3 cellular contexts compared by ENCODE assay signal in the genomic region with DNA sequence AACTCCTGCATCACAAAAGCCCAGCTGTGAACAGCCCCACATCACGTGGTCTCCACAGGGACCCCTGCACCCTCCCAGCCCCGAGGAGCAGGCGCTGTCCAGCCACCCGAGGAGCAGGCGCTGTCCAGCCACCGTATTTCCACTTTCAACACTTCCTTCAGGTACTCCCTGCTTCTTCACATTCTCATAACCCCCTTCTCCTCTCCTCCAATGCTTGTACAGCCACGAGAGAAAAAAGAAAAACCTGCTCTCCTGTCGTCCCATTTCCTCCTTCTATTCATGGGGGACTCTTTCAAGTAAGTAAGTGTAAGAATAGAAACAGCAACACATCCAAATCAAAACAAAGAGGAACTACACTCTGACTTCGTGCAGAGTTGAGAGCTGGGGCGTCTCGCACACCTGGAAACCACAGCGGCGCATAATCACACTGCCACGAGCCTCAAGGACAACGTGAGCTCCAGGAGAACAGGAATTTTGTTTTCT.
TF ChIP-seq lines count a peak whose summit lies in the region.

No MANE protein-coding gene starts in this region.

TF ChIP-seq in SK-N-SH, 30 proteins besides CTCF, POLR2A, EP300 and RAD21:
- TF ChIP-seq, protein P1, sequence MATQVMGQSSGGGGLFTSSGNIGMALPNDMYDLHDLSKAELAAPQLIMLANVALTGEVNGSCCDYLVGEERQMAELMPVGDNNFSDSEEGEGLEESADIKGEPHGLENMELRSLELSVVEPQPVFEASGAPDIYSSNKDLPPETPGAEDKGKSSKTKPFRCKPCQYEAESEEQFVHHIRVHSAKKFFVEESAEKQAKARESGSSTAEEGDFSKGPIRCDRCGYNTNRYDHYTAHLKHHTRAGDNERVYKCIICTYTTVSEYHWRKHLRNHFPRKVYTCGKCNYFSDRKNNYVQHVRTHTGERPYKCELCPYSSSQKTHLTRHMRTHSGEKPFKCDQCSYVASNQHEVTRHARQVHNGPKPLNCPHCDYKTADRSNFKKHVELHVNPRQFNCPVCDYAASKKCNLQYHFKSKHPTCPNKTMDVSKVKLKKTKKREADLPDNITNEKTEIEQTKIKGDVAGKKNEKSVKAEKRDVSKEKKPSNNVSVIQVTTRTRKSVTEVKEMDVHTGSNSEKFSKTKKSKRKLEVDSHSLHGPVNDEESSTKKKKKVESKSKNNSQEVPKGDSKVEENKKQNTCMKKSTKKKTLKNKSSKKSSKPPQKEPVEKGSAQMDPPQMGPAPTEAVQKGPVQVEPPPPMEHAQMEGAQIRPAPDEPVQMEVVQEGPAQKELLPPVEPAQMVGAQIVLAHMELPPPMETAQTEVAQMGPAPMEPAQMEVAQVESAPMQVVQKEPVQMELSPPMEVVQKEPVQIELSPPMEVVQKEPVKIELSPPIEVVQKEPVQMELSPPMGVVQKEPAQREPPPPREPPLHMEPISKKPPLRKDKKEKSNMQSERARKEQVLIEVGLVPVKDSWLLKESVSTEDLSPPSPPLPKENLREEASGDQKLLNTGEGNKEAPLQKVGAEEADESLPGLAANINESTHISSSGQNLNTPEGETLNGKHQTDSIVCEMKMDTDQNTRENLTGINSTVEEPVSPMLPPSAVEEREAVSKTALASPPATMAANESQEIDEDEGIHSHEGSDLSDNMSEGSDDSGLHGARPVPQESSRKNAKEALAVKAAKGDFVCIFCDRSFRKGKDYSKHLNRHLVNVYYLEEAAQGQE (IDR thresholded peaks at IDR 0.05; ENCODE audit: low read depth, low read length): peak; percentile 86
- TF ChIP-seq FOSL2 (IDR thresholded peaks at IDR 0.05; ENCODE audit: borderline replicate concordance, low read depth): no peak

TF ChIP-seq in SK-N-SH treated with all-trans-retinoic acid at 6 μM for 48 hours, 23 proteins besides CTCF, POLR2A, EP300 and RAD21:
- TF ChIP-seq ZFP30 (CRISPR knock-in tag; IDR thresholded peaks at IDR 0.05) (no peak), ZNF565 (CRISPR knock-in tag; conservative IDR thresholded peaks at IDR 0.05; ENCODE audit: low read depth) (no peak), SNAI2 (CRISPR knock-in tag; IDR thresholded peaks at IDR 0.05) (no peak), ZNF8 (CRISPR knock-in tag; IDR thresholded peaks at IDR 0.05) (no peak), ISL1 (CRISPR knock-in tag; IDR thresholded peaks at IDR 0.05) (no peak), RARB (CRISPR knock-in tag; IDR thresholded peaks at IDR 0.05) (no peak), ZNF70 (CRISPR knock-in tag; IDR thresholded peaks at IDR 0.05) (no peak)
- TF ChIP-seq, protein P2, sequence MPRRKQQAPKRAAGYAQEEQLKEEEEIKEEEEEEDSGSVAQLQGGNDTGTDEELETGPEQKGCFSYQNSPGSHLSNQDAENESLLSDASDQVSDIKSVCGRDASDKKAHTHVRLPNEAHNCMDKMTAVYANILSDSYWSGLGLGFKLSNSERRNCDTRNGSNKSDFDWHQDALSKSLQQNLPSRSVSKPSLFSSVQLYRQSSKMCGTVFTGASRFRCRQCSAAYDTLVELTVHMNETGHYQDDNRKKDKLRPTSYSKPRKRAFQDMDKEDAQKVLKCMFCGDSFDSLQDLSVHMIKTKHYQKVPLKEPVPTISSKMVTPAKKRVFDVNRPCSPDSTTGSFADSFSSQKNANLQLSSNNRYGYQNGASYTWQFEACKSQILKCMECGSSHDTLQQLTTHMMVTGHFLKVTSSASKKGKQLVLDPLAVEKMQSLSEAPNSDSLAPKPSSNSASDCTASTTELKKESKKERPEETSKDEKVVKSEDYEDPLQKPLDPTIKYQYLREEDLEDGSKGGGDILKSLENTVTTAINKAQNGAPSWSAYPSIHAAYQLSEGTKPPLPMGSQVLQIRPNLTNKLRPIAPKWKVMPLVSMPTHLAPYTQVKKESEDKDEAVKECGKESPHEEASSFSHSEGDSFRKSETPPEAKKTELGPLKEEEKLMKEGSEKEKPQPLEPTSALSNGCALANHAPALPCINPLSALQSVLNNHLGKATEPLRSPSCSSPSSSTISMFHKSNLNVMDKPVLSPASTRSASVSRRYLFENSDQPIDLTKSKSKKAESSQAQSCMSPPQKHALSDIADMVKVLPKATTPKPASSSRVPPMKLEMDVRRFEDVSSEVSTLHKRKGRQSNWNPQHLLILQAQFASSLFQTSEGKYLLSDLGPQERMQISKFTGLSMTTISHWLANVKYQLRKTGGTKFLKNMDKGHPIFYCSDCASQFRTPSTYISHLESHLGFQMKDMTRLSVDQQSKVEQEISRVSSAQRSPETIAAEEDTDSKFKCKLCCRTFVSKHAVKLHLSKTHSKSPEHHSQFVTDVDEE (CRISPR knock-in tag; IDR thresholded peaks at IDR 0.05): no peak
- TF ChIP-seq, protein P3, sequence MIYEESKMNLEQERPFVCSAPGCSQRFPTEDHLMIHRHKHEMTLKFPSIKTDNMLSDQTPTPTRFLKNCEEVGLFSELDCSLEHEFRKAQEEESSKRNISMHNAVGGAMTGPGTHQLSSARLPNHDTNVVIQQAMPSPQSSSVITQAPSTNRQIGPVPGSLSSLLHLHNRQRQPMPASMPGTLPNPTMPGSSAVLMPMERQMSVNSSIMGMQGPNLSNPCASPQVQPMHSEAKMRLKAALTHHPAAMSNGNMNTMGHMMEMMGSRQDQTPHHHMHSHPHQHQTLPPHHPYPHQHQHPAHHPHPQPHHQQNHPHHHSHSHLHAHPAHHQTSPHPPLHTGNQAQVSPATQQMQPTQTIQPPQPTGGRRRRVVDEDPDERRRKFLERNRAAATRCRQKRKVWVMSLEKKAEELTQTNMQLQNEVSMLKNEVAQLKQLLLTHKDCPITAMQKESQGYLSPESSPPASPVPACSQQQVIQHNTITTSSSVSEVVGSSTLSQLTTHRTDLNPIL (CRISPR knock-in tag; IDR thresholded peaks at IDR 0.05; ENCODE audit: low read depth): no peak
- TF ChIP-seq, protein P4, sequence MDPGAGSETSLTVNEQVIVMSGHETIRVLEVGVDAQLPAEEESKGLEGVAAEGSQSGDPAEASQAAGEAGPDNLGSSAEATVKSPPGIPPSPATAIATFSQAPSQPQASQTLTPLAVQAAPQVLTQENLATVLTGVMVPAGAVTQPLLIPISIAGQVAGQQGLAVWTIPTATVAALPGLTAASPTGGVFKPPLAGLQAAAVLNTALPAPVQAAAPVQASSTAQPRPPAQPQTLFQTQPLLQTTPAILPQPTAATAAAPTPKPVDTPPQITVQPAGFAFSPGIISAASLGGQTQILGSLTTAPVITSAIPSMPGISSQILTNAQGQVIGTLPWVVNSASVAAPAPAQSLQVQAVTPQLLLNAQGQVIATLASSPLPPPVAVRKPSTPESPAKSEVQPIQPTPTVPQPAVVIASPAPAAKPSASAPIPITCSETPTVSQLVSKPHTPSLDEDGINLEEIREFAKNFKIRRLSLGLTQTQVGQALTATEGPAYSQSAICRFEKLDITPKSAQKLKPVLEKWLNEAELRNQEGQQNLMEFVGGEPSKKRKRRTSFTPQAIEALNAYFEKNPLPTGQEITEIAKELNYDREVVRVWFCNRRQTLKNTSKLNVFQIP (CRISPR knock-in tag; IDR thresholded peaks at IDR 0.05; ENCODE audit: borderline replicate concordance, low read depth): no peak

TF ChIP-seq in K562, 482 proteins besides CTCF, POLR2A, EP300 and RAD21:
- TF ChIP-seq PRMT5 (CRISPR knock-in tag; IDR thresholded peaks at IDR 0.05) (no peak), POLR3G (IDR thresholded peaks at IDR 0.05; ENCODE audit: extremely low read depth, insufficient read length, insufficient replicate concordance) (no peak), ZNF668 (CRISPR knock-in tag; IDR thresholded peaks at IDR 0.05) (no peak), EHMT2 (IDR thresholded peaks at IDR 0.05) (peak; percentile 57)
- TF ChIP-seq, protein P5, sequence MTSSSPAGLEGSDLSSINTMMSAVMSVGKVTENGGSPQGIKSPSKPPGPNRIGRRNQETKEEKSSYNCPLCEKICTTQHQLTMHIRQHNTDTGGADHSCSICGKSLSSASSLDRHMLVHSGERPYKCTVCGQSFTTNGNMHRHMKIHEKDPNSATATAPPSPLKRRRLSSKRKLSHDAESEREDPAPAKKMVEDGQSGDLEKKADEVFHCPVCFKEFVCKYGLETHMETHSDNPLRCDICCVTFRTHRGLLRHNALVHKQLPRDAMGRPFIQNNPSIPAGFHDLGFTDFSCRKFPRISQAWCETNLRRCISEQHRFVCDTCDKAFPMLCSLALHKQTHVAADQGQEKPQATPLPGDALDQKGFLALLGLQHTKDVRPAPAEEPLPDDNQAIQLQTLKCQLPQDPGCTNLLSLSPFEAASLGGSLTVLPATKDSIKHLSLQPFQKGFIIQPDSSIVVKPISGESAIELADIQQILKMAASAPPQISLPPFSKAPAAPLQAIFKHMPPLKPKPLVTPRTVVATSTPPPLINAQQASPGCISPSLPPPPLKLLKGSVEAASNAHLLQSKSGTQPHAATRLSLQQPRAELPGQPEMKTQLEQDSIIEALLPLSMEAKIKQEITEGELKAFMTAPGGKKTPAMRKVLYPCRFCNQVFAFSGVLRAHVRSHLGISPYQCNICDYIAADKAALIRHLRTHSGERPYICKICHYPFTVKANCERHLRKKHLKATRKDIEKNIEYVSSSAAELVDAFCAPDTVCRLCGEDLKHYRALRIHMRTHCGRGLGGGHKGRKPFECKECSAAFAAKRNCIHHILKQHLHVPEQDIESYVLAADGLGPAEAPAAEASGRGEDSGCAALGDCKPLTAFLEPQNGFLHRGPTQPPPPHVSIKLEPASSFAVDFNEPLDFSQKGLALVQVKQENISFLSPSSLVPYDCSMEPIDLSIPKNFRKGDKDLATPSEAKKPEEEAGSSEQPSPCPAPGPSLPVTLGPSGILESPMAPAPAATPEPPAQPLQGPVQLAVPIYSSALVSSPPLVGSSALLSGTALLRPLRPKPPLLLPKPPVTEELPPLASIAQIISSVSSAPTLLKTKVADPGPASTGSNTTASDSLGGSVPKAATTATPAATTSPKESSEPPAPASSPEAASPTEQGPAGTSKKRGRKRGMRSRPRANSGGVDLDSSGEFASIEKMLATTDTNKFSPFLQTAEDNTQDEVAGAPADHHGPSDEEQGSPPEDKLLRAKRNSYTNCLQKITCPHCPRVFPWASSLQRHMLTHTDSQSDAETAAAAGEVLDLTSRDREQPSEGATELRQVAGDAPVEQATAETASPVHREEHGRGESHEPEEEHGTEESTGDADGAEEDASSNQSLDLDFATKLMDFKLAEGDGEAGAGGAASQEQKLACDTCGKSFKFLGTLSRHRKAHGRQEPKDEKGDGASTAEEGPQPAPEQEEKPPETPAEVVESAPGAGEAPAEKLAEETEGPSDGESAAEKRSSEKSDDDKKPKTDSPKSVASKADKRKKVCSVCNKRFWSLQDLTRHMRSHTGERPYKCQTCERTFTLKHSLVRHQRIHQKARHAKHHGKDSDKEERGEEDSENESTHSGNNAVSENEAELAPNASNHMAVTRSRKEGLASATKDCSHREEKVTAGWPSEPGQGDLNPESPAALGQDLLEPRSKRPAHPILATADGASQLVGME (CRISPR knock-in tag; IDR thresholded peaks at IDR 0.05): no peak
